21 cellular contexts compared by ENCODE assay signal in genomic region chr9:126319651-126320050, GRCh38.
"Had no signal": no experiment of that assay in that cellular context is flagged by ENCODE, and none has a peak within 500 bp of the region (broad histone marks: within the 10 kb centered on the region; RNA-seq: fewer than 3 reads in every experiment).

No MANE protein-coding gene starts in this region.

- H3K9me3 ChIP-seq: breast epithelium, testis had no signal

- ATAC-seq: left cardiac atrium, natural killer cell, upper lobe of right lung had no signal

- H3K9me3 Mint-ChIP-seq: natural killer cell had no signal

- H3K36me3 Mint-ChIP-seq: natural killer cell had no signal

- H3K27ac Mint-ChIP-seq: dendritic cell treated with granulocyte-macrophage colony-stimulating factor and Interleukin-4, amounts not matched to agents 40 ng/mL and 50 ng/mL, for 4 days; progenitor cell of endocrine pancreas; stimulated activated naive CD8-positive, alpha-beta T cell treated with anti-CD3 and anti-CD28 coated beads, Interleukin-15, Interleukin-2, amounts not matched to agents 100 ng/mL and 50 ng/mL, for 24 hours had no signal

- DNase-seq: activated CD4-positive, alpha-beta T cell treated with anti-CD3 and anti-CD28 coated beads, Interleukin-2, amount 50 U/mL, for 1 hour; activated CD4-positive, CD25-positive, alpha-beta regulatory T cell; activated CD8-positive, alpha-beta memory T cell treated with anti-CD3 and anti-CD28 coated beads, Interleukin-2, amount 50 U/mL, for 48 hours; activated effector memory CD4-positive, alpha-beta T cell treated with Interleukin-2 at 50 U/mL for 16 hours; activated naive CD4-positive, alpha-beta T cell treated with anti-CD3 and anti-CD28 coated beads, Interleukin-2, amount 50 U/mL, for 16 hours; activated T-cell treated with anti-CD3 and anti-CD28 coated beads, Interleukin-2, amount 50 U/mL, for 48 hours; cerebellar nuclear complex; effector memory CD4-positive, alpha-beta T cell; esophagus squamous epithelium; left cardiac atrium; mesendoderm; natural killer cell; occipital lobe; stimulated activated CD4-positive, alpha-beta T cell treated with anti-CD3 and anti-CD28 coated beads, Interleukin-2, amount 100 ng/mL, for 24 hours; T-helper 9 cell; testis; upper lobe of right lung had no signal

- H3K4me1 Mint-ChIP-seq: natural killer cell had no signal

- H3K27me3 Mint-ChIP-seq: dendritic cell treated with granulocyte-macrophage colony-stimulating factor and Interleukin-4, amounts not matched to agents 40 ng/mL and 50 ng/mL, for 4 days; progenitor cell of endocrine pancreas; stimulated activated naive CD8-positive, alpha-beta T cell treated with anti-CD3 and anti-CD28 coated beads, Interleukin-15, Interleukin-2, amounts not matched to agents 100 ng/mL and 50 ng/mL, for 24 hours had no signal

- H3K4me3 Mint-ChIP-seq: dendritic cell treated with granulocyte-macrophage colony-stimulating factor and Interleukin-4, amounts not matched to agents 40 ng/mL and 50 ng/mL, for 4 days; natural killer cell; stimulated activated naive CD8-positive, alpha-beta T cell treated with anti-CD3 and anti-CD28 coated beads, Interleukin-15, Interleukin-2, amounts not matched to agents 100 ng/mL and 50 ng/mL, for 24 hours had no signal

- H3K27me3 ChIP-seq: breast epithelium, esophagus squamous epithelium, testis, upper lobe of right lung had no signal

- H3K4me3 ChIP-seq: breast epithelium, esophagus squamous epithelium, testis, upper lobe of right lung had no signal

- H3K27ac ChIP-seq: breast epithelium, esophagus squamous epithelium, testis, upper lobe of right lung had no signal
